In the genomic region with DNA sequence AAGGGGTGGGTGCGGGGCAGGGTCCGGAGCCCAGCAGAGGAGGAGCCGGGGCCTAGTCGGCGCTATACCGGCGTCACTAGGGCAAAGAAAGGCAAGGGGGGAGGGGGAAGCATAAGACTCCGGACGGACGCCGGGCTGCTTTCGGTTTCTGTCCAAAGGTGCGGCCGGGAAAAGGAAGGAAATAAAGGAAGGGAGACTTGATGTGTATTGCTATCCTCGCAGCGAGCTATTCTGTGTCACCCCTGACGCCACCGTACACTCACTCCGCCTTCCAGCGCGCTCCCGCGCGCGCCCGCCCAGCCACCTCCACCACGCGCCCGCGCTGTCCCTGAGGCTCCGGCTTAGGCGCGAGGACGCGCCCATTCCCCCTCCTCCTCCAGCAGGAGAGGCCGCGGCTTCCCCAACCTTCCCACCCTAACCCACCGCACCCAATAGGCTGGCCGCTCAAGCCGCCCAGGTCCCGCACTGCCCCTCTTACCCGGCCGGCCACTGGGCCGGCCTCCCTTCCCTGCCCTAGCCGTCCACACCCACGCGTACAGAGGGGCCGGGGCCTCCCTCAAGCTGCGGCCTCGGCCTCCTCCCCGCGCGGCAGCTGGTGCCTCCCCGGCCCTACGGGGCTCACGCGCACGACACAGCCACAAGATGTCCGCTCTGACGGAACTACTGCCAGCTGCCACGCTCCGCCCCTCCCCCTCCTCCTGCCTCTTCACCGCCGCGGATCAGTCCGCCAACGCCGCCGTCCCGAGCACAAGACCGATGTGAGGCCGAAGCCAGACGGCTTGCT, we compare ENCODE assay signal across 8 cellular contexts. TPM values are rescaled to one million over a fixed set of nuclear protein-coding genes. Genes with fewer than 3 reads are reported as not detected.
DNase-seq lines count a peak whose midpoint lies in the region; ATAC-seq, FAIRE-seq and TF ChIP-seq lines count a peak whose summit lies in the region.

Gene UBE2D3, minus strand, starts transcription at position 662 of the 784 bp plus-strand sequence. CDS start 1,043 bp downstream, outside the sequence.

- intact Hi-C loops in left ventricle myocardium superior (cut with micrococcal nuclease): no loop called here
- intact Hi-C loops in uterus (cut with DNase I; ENCODE audit: low total_unique reads): loop anchor here (2.0 to 10.0 kb wide), 2 partner anchors 42 to 62 kb away; partner anchors contain the start of genes CISD2 and MANBA

- no peaks in the 10 kb centered on the region for H3K9me3 ChIP-seq in uterus

- H3K27me3 ChIP-seq in uterus: no peaks in the 10 kb centered on the region

- H3K27ac ChIP-seq in uterus: peak within 1 kb of the TSS; percentile 98 to 99

- H3K36me3 ChIP-seq in uterus: no peaks in the 10 kb centered on the region

- H3K4me1 ChIP-seq in uterus: peaks cover 0 to 4% of the 10 kb centered on the region in 2 donors

- peak; percentile 98 for FAIRE-seq in GM12891 (lab: Jason Lieb, UNC)

- TF ChIP-seq POLR2A in GM12891 (IDR thresholded peaks at IDR 0.05; ENCODE audit: low read depth, low read length) (no peak; the same call in none of the 2 replicates), uterus (IDR thresholded peaks at IDR 0.05) (peak; percentile 50 to 88)

- DNase-seq in GM12891 (ENCODE audit: insufficient read length, low spot score) (peak; percentile 30), NCI-H146 treated with DMSO at 0.1 percent for 48 hours (lab: John Stamatoyannopoulos, UW; ENCODE audit: unreplicated experiment) (peak; percentile 47), T-helper 1 cell (peak; percentile 90 to 98 (median 93)), amygdala (lab: John Stamatoyannopoulos, UW) (peak; percentile 74 to 99 (median 93)), left ventricle myocardium superior (peak; percentile 95), pulmonary artery endothelial cell (ENCODE audit: low read depth, low spot score) (peak; percentile 87), uterus (peak; percentile 95 to 96)

- peak within 1 kb of the TSS; percentile 60 to 85 for H3K4me3 ChIP-seq in uterus

- ATAC-seq in HG02852 (IDR thresholded peaks at IDR 0.05; ENCODE audit: unreplicated experiment) (peak; percentile 30), left ventricle myocardium superior (peak; percentile 74)

- TF ChIP-seq CTCF in uterus (IDR thresholded peaks at IDR 0.05): no peak

TF ChIP-seq in GM12891, 5 proteins besides CTCF, POLR2A, EP300 and RAD21:
- TF ChIP-seq POU2F2 (IDR thresholded peaks at IDR 0.05; ENCODE audit: low read depth, low read length) (peak; percentile 73), POLR2AphosphoS5 (IDR thresholded peaks at IDR 0.05; ENCODE audit: low read depth, low read length) (peak; percentile 79; the same call in 1 of the 2 replicates), TAF1 (IDR thresholded peaks at IDR 0.05; ENCODE audit: low read depth, low read length) (peak; percentile 96), SPI1 (IDR thresholded peaks at IDR 0.05; ENCODE audit: low read depth, low read length) (no peak), PAX5 (IDR thresholded peaks at IDR 0.05; ENCODE audit: insufficient read depth, low read length, severe bottlenecking) (peak; percentile 20)
TF ChIP-seq in GM12891: peak in this region for 4.

RNA-seq across cellular contexts. Expression of gene UBE2D3, which starts in this region (rescaled TPM):
- polyA plus RNA-seq in GM12891 (2012; ENCODE audit: low read depth, missing spikeins): 274 TPM
- 279 TPM for total RNA-seq in left ventricle myocardium superior
- total RNA-seq in pulmonary artery endothelial cell: 423 and 466 TPM in 2 replicates
- 100 to 1,000 TPM; 261 to 496 (median 294) TPM for total RNA-seq in uterus

Comparison
In these comparisons a context has a peak if more than half of its experiments do, and no peak if none do; other contexts are left out.
1. Peak in every context shown above with its lines: DNase-seq, ATAC-seq, H3K4me3 ChIP-seq and H3K27ac ChIP-seq.
2. DNase-seq: peak in every context shown above with its lines; median percentile 96 in uterus; 95 in left ventricle myocardium superior; 93 in T-helper 1 cell; 93 in amygdala; 87 in pulmonary artery endothelial cell; 47 in NCI-H146 treated with DMSO at 0.1 percent for 48 hours; 30 in GM12891.